8 cellular contexts compared by ENCODE assay signal in the genomic region with DNA sequence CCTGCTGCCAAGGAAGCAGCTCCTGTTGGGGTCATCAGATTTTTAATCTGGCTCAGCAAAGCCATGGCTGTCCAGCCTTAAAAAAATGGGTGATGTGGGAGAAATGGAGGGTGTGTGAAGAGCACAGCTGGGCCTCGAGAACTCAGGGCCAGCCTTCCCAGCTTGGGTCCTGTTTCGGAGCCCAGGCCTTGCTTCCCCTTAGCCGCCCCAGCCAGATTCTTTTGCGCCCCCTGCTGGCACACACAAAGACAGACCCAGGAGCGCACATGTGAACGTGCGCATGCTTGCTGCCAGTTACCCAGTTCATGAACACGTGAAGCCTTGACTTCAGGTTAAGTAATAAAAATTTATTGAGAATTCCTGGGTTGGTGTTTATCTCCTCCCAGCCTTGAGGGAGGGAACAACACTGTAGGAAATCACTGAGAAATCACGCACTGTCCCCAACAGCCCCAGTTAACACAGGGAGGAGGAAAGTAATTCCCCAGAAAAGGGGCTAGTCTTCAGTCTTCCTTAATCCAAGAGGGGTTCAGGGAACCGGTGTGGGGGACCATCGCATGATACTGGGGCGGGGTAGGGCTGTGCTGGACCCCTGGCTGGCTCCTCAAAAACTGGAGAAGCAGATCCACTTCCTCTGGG. TPM values are rescaled to one million over a fixed set of nuclear protein-coding genes. Genes with fewer than 3 reads are reported as not detected.
DNase-seq lines count a peak whose midpoint lies in the region; ATAC-seq and TF ChIP-seq lines count a peak whose summit lies in the region.

No MANE protein-coding gene starts in this region.

- no peak overlapping the region for H3K4me3 ChIP-seq in fibroblast of villous mesenchyme (ENCODE audit: low read depth, low read length)

- DNase-seq in AG08396 (ENCODE audit: low spot score) (peak; percentile 91), RPMI8226 (peak; percentile 90), fibroblast of villous mesenchyme (ENCODE audit: low read depth) (peak; percentile 90), occipital lobe (lab: John Stamatoyannopoulos, UW) (peak; percentile 69)
- DNase-seq in activated T-helper 9 cell treated with anti-CD3 and anti-CD28 coated beads, Interleukin-2, amount 50 U/mL, for 16 hours (ENCODE audit: low read depth), result peak; percentile 75

- H3K27ac ChIP-seq in temporal lobe (ENCODE audit: low read depth, low read length), result peak overlapping the region; percentile 59

- ATAC-seq in GM19023 (IDR thresholded peaks at IDR 0.05; ENCODE audit: unreplicated experiment), result peak; percentile 48

- peak; percentile 96 for TF ChIP-seq CTCF in LNCAP (IDR thresholded peaks at IDR 0.05)
- TF ChIP-seq CTCF in fibroblast of villous mesenchyme (IDR thresholded peaks at IDR 0.05; ENCODE audit: insufficient read depth, low read depth, low read length), result peak; percentile 91

RNA-seq across cellular contexts. Expression of a gene that starts 5.3 kb away (rescaled TPM):
- total RNA-seq in fibroblast of villous mesenchyme, result 143 and 155 TPM in 2 replicates
- 102 TPM for total RNA-seq in occipital lobe
- 117 TPM for total RNA-seq in temporal lobe

RNA-seq across cellular contexts. Expression of a gene that starts 5.6 kb away (rescaled TPM):
- total RNA-seq in fibroblast of villous mesenchyme, result 32.9 and 44.9 TPM in 2 replicates
- total RNA-seq in occipital lobe, result 26.0 TPM
- 19.9 TPM for total RNA-seq in temporal lobe

RNA-seq across cellular contexts. Expression of a gene that starts 14.0 kb away (rescaled TPM):
- total RNA-seq in fibroblast of villous mesenchyme (not detected in 2 replicates), occipital lobe (3.1 TPM), temporal lobe (2.5 TPM)

RNA-seq across cellular contexts. Expression of a gene that starts 21.3 kb away (rescaled TPM):
- 94.7 and 96.7 TPM in 2 replicates for total RNA-seq in fibroblast of villous mesenchyme
- 243 TPM for total RNA-seq in occipital lobe
- 276 TPM for total RNA-seq in temporal lobe

RNA-seq across cellular contexts. Expression of a gene that starts 21.5 kb away (rescaled TPM):
- total RNA-seq in fibroblast of villous mesenchyme, result not detected in 2 replicates
- total RNA-seq in occipital lobe, result not detected
- not detected for total RNA-seq in temporal lobe
